ENCODE assay signal across 11 cellular contexts in genomic region chr19:18650468-18651001, GRCh38. TPM values are rescaled to one million over a fixed set of nuclear protein-coding genes. Genes with fewer than 3 reads are reported as not detected.
DNase-seq lines count a peak whose midpoint lies in the region; ATAC-seq, FAIRE-seq and TF ChIP-seq lines count a peak whose summit lies in the region.
"Had no signal": no experiment of that assay in that cellular context is flagged by ENCODE, and none has a peak within 500 bp of the region (broad histone marks: within the 10 kb centered on the region; RNA-seq: fewer than 3 reads in every experiment).

No MANE protein-coding gene starts in this region.

- H3K4me1 ChIP-seq in NT2/D1 (ENCODE audit: insufficient read depth, insufficient read length): peaks cover 37% of the 10 kb centered on the region
- peaks cover 7% of the 10 kb centered on the region for H3K4me1 ChIP-seq in mucosa of descending colon (ENCODE audit: low read depth)
- peaks cover 0 to 70% (median 47%) of the 10 kb centered on the region in 4 donors for H3K4me1 ChIP-seq in tibial nerve

- DNase-seq in NT2/D1 (ENCODE audit: low read depth, low spot score): no peak
- DNase-seq in fibroblast of gingiva (ENCODE audit: low read depth): peak; percentile 94
- peak; percentile 25 to 72 (median 43) for DNase-seq in mucosa of descending colon
- DNase-seq in tibial nerve (ENCODE audit: low spot score in 2 of 2): peak; percentile 72 to 81
- DNase-seq in kidney tubule cell (ENCODE audit: low spot score): no peak
- no peak for DNase-seq in HTR-8/SVneo (ENCODE audit: insufficient read length, low spot score)
- DNase-seq: activated naive CD4-positive, alpha-beta T cell treated with anti-CD3 and anti-CD28 coated beads, Interleukin-2, amount 50 U/mL, for 16 hours; NCI-H524 treated with DMSO at 0.1 percent for 48 hours; T1000 had no signal

- no peaks in the 10 kb centered on the region for H3K27me3 ChIP-seq in NT2/D1 (ENCODE audit: insufficient read depth, insufficient read length)
- H3K27me3 ChIP-seq in tibial nerve: no peaks in the 10 kb centered on the region

- 14 to 31% methylated on average over 24 to 29 of the region's 33 CpGs for WGBS in tibial nerve, 2 donors

- TF ChIP-seq CTCF in mucosa of descending colon (IDR thresholded peaks at IDR 0.05) (no peak), tibial nerve (IDR thresholded peaks at IDR 0.05) (no peak)

- ATAC-seq in mucosa of descending colon: peak; percentile 46
- ATAC-seq in GM21526 (IDR thresholded peaks at IDR 0.05; ENCODE audit: low FRiP score, unreplicated experiment): no peak
- no peak for ATAC-seq in GM19023 (IDR thresholded peaks at IDR 0.05; ENCODE audit: unreplicated experiment)

- H3K4me3 ChIP-seq in NT2/D1 (ENCODE audit: insufficient read length, low read depth): no peak overlapping the region
- H3K4me3 ChIP-seq in mucosa of descending colon: no peak overlapping the region
- H3K4me3 ChIP-seq in tibial nerve: peak overlapping the region in 2 of 4 donors; percentile 22 to 40

- intact Hi-C loops in mucosa of descending colon (cut with DNase I, micrococcal nuclease): no loop called here

- H3K27ac ChIP-seq in tibial nerve: peak overlapping the region; percentile 61 to 95 (median 93)

- peak overlapping the region; percentile 29 for H3K9ac ChIP-seq in NT2/D1 (ENCODE audit: insufficient read length, low read depth)

- H3K36me3 ChIP-seq in NT2/D1 (ENCODE audit: insufficient read depth, insufficient read length, low read length) (no peaks in the 10 kb centered on the region), mucosa of descending colon (ENCODE audit: low read depth) (no peaks in the 10 kb centered on the region), tibial nerve (no peaks in the 10 kb centered on the region)

- TF ChIP-seq EP300 in tibial nerve (IDR thresholded peaks at IDR 0.05): peak; percentile 57 to 89

- no peak for FAIRE-seq in HTR-8/SVneo (lab: Jason Lieb, UNC)

- TF ChIP-seq POLR2A in tibial nerve (IDR thresholded peaks at IDR 0.05): peak in 1 of 2 donors; percentile 20

- H3K9me3 ChIP-seq in NT2/D1 (ENCODE audit: insufficient read depth, low read length) (no peaks in the 10 kb centered on the region), mucosa of descending colon (no peaks in the 10 kb centered on the region), tibial nerve (no peaks in the 10 kb centered on the region)

RNA-seq across cellular contexts. Expression of gene KLHL26, which starts 13.7 kb away (rescaled TPM):
- total RNA-seq in mucosa of descending colon: 10 to 100 TPM in 1 of 3 donors, 1 to 10 TPM in 2; 7.6 to 16.6 (median 8.9) TPM
- 10 to 100 TPM; 12.9 to 38.4 (median 15.1) TPM for total RNA-seq in tibial nerve

RNA-seq across cellular contexts. Expression of gene CRTC1, which starts 32.9 kb away (rescaled TPM):
- total RNA-seq in mucosa of descending colon (10 to 100 TPM; 11.5 to 15.1 (median 12.5) TPM), tibial nerve (1 to 10 TPM; 4.0 to 7.8 (median 6.7) TPM)

RNA-seq across cellular contexts. Expression of gene TMEM59L, which starts 37.9 kb away (rescaled TPM):
- total RNA-seq in mucosa of descending colon: 10 to 100 TPM in 1 of 3 donors, 1 to 10 TPM in 1, under 1 TPM in 1; 0.93 to 10.5 (median 1.4) TPM
- total RNA-seq in tibial nerve: 10 to 100 TPM in 1 of 4 donors, 1 to 10 TPM in 2, not detected in 1; 3.1 to 12.6 (median 4.2) TPM

RNA-seq across cellular contexts. Expression of gene CRLF1, which starts 43.9 kb away (rescaled TPM):
- 1 to 10 TPM; 1.3 to 7.0 (median 6.6) TPM for total RNA-seq in mucosa of descending colon
- 100 to 1,000 TPM in 1 of 4 donors, 10 to 100 TPM in 3; 27.4 to 115 (median 43.6) TPM for total RNA-seq in tibial nerve

Comparison
In these comparisons a context has a peak if more than half of its experiments do, and no peak if none do; other contexts are left out.
1. DNase-seq: peak in fibroblast of gingiva (single experiment), mucosa of descending colon (3 of 3) and tibial nerve (2 of 2); none in NT2/D1 (single experiment), kidney tubule cell (single experiment) and HTR-8/SVneo (single experiment).